ENCODE assay signal across 17 cellular contexts in the genomic region with DNA sequence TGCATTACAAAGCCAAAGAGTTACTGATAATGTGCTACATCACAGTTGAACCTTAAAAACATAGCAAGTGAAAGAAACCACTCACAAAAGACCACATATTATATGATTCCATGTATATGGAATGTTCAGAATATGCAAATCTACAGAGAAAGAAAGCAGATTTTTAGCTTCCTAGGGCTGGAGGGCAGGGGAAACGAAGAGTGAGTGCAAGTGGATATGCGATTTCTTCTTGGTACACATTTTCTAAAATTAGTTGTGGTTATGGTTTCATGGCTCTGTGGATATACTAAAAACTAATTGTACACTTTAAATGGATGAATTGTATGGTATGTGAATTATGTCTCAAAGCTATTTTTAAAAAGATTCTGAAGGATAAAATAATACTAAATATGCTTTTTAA. TPM values are rescaled to one million over a fixed set of nuclear protein-coding genes. Genes with fewer than 3 reads are reported as not detected.
DNase-seq lines count a peak whose midpoint lies in the region; ATAC-seq, FAIRE-seq and TF ChIP-seq lines count a peak whose summit lies in the region.
"Had no signal": no experiment of that assay in that cellular context is flagged by ENCODE, and none has a peak within 500 bp of the region (broad histone marks: within the 10 kb centered on the region; RNA-seq: fewer than 3 reads in every experiment).

No MANE protein-coding gene starts in this region.

- H3K27ac ChIP-seq in psoas muscle (peak overlapping the region; percentile 43), small intestine (ENCODE audit: low read depth in 1 of 2, low read length in 1 of 2) (no peak overlapping the region)

- 0 out of 2 replicates have a peak, but pooled peaks cover 3% of the 10 kb centered on the region for H3F3A ChIP-seq in Loucy (ENCODE audit: low read depth)

- H3K36me3 ChIP-seq in Loucy (ENCODE audit: insufficient read depth, low read length) (no peaks in the 10 kb centered on the region), psoas muscle (ENCODE audit: insufficient read depth in 1 of 2, low read depth in 1 of 2) (no peaks in the 10 kb centered on the region), small intestine (ENCODE audit: control insufficient read depth in 2 of 2, insufficient read depth in 2 of 2, low read length in 2 of 2) (no peaks in the 10 kb centered on the region)

- H3K79me2 ChIP-seq in Loucy (ENCODE audit: insufficient read depth, low read length): peaks cover under 1% of the 10 kb centered on the region; the same call in 1 of the 2 replicates

- peaks cover 41% of the 10 kb centered on the region for H3K4me1 ChIP-seq in Loucy (ENCODE audit: insufficient read depth, low read length, poor library complexity, severe bottlenecking)
- H3K4me1 ChIP-seq in psoas muscle: peaks cover 36% of the 10 kb centered on the region
- H3K4me1 ChIP-seq in small intestine (ENCODE audit: control insufficient read depth in 2 of 2, insufficient read depth in 1 of 2, low read depth in 1 of 2, low read length in 1 of 2): no peaks in the 10 kb centered on the region

- H3K9me3 Mint-ChIP-seq in chondrocyte (ENCODE audit: low read depth): no peaks in the 10 kb centered on the region

- H3K4me3 Mint-ChIP-seq in chondrocyte (ENCODE audit: unreplicated experiment): no peak overlapping the region
- H3K4me3 Mint-ChIP-seq: CD14-positive monocyte had no signal

- ATAC-seq in psoas muscle (no peak), HG02884 (IDR thresholded peaks at IDR 0.05; ENCODE audit: unreplicated experiment) (no peak)
- ATAC-seq: Right ventricle myocardium inferior had no signal

- H3K27me3 Mint-ChIP-seq in chondrocyte (ENCODE audit: low read depth): no peaks in the 10 kb centered on the region

- FAIRE-seq in small intestine (lab: Jason Lieb, UNC): no peak
- FAIRE-seq: HTR-8/SVneo had no signal

- H3K27ac Mint-ChIP-seq in chondrocyte (ENCODE audit: unreplicated experiment): peak overlapping the region; percentile 75

- TF ChIP-seq CTCF in Loucy (conservative IDR thresholded peaks at IDR 0.05; ENCODE audit: low read length) (no peak), chondrocyte (IDR thresholded peaks at IDR 0.05) (no peak), psoas muscle (IDR thresholded peaks at IDR 0.05) (no peak)

- peaks cover 57% of the 10 kb centered on the region for H3K4me1 Mint-ChIP-seq in chondrocyte (ENCODE audit: low read depth)

- H3K9ac ChIP-seq in Loucy (ENCODE audit: low read depth, low read length, poor library complexity, severe bottlenecking): no peak overlapping the region

- H2AFZ ChIP-seq in Loucy (ENCODE audit: low read length): peak overlapping the region; percentile 24; the same call in 1 of the 2 replicates

- H3K36me3 Mint-ChIP-seq in chondrocyte (ENCODE audit: low read depth): no peaks in the 10 kb centered on the region
- H3K36me3 Mint-ChIP-seq: CD14-positive monocyte had no signal

- H3K9me2 ChIP-seq in Loucy (replicated peaks; ENCODE audit: low read depth, low read length): no peaks in the 10 kb centered on the region

- no peaks in the 10 kb centered on the region for H4K20me1 ChIP-seq in Loucy (ENCODE audit: insufficient read depth, low read length, poor library complexity, severe bottlenecking)

- no peaks in the 10 kb centered on the region for H3K9me3 ChIP-seq in Loucy (ENCODE audit: insufficient read depth, low read depth, low read length)
- no peaks in the 10 kb centered on the region for H3K9me3 ChIP-seq in psoas muscle
- H3K9me3 ChIP-seq in small intestine (ENCODE audit: control insufficient read depth, low read depth): no peaks in the 10 kb centered on the region

- H3K4me3 ChIP-seq in Loucy (ENCODE audit: low read length, poor library complexity, severe bottlenecking): no peak overlapping the region
- H3K4me3 ChIP-seq in psoas muscle: no peak overlapping the region
- no peak overlapping the region for H3K4me3 ChIP-seq in small intestine (ENCODE audit: low read depth in 1 of 2, low read length in 2 of 2)

- H3K27me3 ChIP-seq in Loucy (ENCODE audit: insufficient read depth, low read length, poor library complexity, severe bottlenecking) (no peaks in the 10 kb centered on the region), psoas muscle (ENCODE audit: insufficient read depth in 3 of 3, low read length in 2 of 3) (no peaks in the 10 kb centered on the region), small intestine (ENCODE audit: control insufficient read depth in 2 of 2, insufficient read depth in 2 of 2, low read length in 2 of 2) (no peaks in the 10 kb centered on the region)

- H3K4me2 ChIP-seq in Loucy (ENCODE audit: low read depth, low read length, poor library complexity, severe bottlenecking): no peak overlapping the region

- intact Hi-C loops in psoas muscle (cut with DNase I): no loop called here

- 54 to 78% (median 64%) methylated on average over 2 of the region's 2 CpGs for WGBS in psoas muscle, 3 donors
- 80 to 95% (median 86%) methylated on average over 2 of the region's 2 CpGs for WGBS in small intestine, 3 donors

- DNase-seq in EL (peak; percentile 11), chondrocyte (ENCODE audit: low spot score) (no peak), psoas muscle (no peak), HuH-7 (ENCODE audit: low spot score) (no peak), small intestine (no peak)
- DNase-seq: ACHN, DMS79, HCEC 1CT, NCI-H1417 treated with DMSO at 0.1 percent for 48 hours, NCI-H187 treated with DMSO at 0.1 percent for 48 hours, NCI-H2227 treated with DMSO at 0.1 percent for 48 hours, NCI-H524 treated with DMSO at 0.1 percent for 48 hours had no signal

RNA-seq across cellular contexts. Expression of a gene that starts 4.0 kb away (rescaled TPM):
- total RNA-seq in chondrocyte: 53.8 to 68.4 TPM (median 55.0 TPM) in 3 replicates
- total RNA-seq in psoas muscle: 100 to 1,000 TPM in 3 of 4 donors, 10 to 100 TPM in 1; 99.7 to 261 (median 185) TPM
- 100 to 1,000 TPM; 112 to 290 (median 198) TPM for polyA plus RNA-seq in psoas muscle
- 10 to 100 TPM in 1 of 3 donors, 1 to 10 TPM in 2; 8.9 to 14.3 (median 10.0) TPM for polyA plus RNA-seq in small intestine
